8 cellular contexts compared by ENCODE assay signal in genomic region chr9:4796988-4797956, GRCh38. TPM values are rescaled to one million over a fixed set of nuclear protein-coding genes. Genes with fewer than 3 reads are reported as not detected.
DNase-seq lines count a peak whose midpoint lies in the region; ATAC-seq and TF ChIP-seq lines count a peak whose summit lies in the region.

No MANE protein-coding gene starts in this region.

- H3K9me3 Mint-ChIP-seq in mesothelial cell of epicardium, result no peaks in the 10 kb centered on the region

- no peaks in the 10 kb centered on the region for H3K36me3 Mint-ChIP-seq in mesothelial cell of epicardium

- H3K27ac Mint-ChIP-seq in mesothelial cell of epicardium, result peak overlapping the region; percentile 21

- TF ChIP-seq CTCF in AG09309 (IDR thresholded peaks at IDR 0.05; ENCODE audit: control insufficient read depth, insufficient read depth, low read depth, low read length, missing control alignments) (peak; percentile 85), mesothelial cell of epicardium (IDR thresholded peaks at IDR 0.05; ENCODE audit: unreplicated experiment) (peak; percentile 46)

- H3K4me1 Mint-ChIP-seq in mesothelial cell of epicardium, result peaks cover 26% of the 10 kb centered on the region

- no peaks in the 10 kb centered on the region for H3K27me3 ChIP-seq in MG63

- no peak for ATAC-seq in HG02798 (IDR thresholded peaks at IDR 0.05; ENCODE audit: poor library complexity, unreplicated experiment)

- DNase-seq in AG09309 (ENCODE audit: low read depth) (no peak), GDM1 (lab: John Stamatoyannopoulos, UW) (peak; percentile 4), NCI-H345 (lab: John Stamatoyannopoulos, UW) (peak; percentile 43), mesothelial cell of epicardium (ENCODE audit: low spot score in 2 of 2, unreplicated experiment in 2 of 2) (no peak), MG63 (no peak)
- peak; percentile 8 for DNase-seq in central memory CD4-positive, alpha-beta T cell
- no peak for DNase-seq in stimulated activated CD4-positive, alpha-beta T cell treated with anti-CD3 and anti-CD28 coated beads, Interleukin-2, amount 100 ng/mL, for 24 hours

- H3K27me3 Mint-ChIP-seq in mesothelial cell of epicardium (ENCODE audit: low read depth), result no peaks in the 10 kb centered on the region

- H3K9me3 ChIP-seq in MG63, result no peaks in the 10 kb centered on the region

- no peaks in the 10 kb centered on the region for H3K36me3 ChIP-seq in MG63

- no peak overlapping the region for H3K4me3 Mint-ChIP-seq in mesothelial cell of epicardium

- H3K4me3 ChIP-seq in AG09309 (ENCODE audit: control insufficient read depth, low read depth, low read length) (no peak overlapping the region), MG63 (no peak overlapping the region)

RNA-seq across cellular contexts. Expression of gene RCL1, which starts 4.5 kb away (rescaled TPM):
- total RNA-seq in mesothelial cell of epicardium, result 21.2 to 22.8 TPM (median 21.4 TPM) in 3 replicates
- 6.8 and 9.0 TPM in 2 replicates for total RNA-seq in MG63 (2014; rRNA removed; shearing (Covaris generic); ENCODE audit: low replicate concordance)

RNA-seq across cellular contexts. Expression of gene AK3, which starts 56.3 kb away (rescaled TPM):
- total RNA-seq in mesothelial cell of epicardium, result 48.5 to 57.2 TPM (median 54.2 TPM) in 3 replicates
- total RNA-seq in MG63 (2014; rRNA removed; shearing (Covaris generic); ENCODE audit: low replicate concordance), result 13.9 and 16.6 TPM in 2 replicates

Comparison
In these comparisons a context has a peak if more than half of its experiments do, and no peak if none do; other contexts are left out.
1. DNase-seq: peak in GDM1 (single experiment), NCI-H345 (single experiment) and central memory CD4-positive, alpha-beta T cell (single experiment); none in AG09309 (single experiment), mesothelial cell of epicardium (0 of 2), MG63 (single experiment) and stimulated activated CD4-positive, alpha-beta T cell treated with anti-CD3 and anti-CD28 coated beads, Interleukin-2, amount 100 ng/mL, for 24 hours (0 of 2).